ENCODE assay signal across 8 cellular contexts in genomic region chr1:182841368-182841988, GRCh38. TPM values are rescaled to one million over a fixed set of nuclear protein-coding genes. Genes with fewer than 3 reads are reported as not detected.
DNase-seq lines count a peak whose midpoint lies in the region; ATAC-seq and TF ChIP-seq lines count a peak whose summit lies in the region.

No MANE protein-coding gene starts in this region.

- H3K27me3 ChIP-seq in ectodermal cell (ENCODE audit: control insufficient read depth, insufficient read depth, low read length, poor library complexity, severe bottlenecking) (no peaks in the 10 kb centered on the region), psoas muscle (ENCODE audit: insufficient read depth in 3 of 3, low read length in 2 of 3) (no peaks in the 10 kb centered on the region)

- no peak for TF ChIP-seq CTCF in GM12875 (IDR thresholded peaks at IDR 0.05; ENCODE audit: borderline replicate concordance, insufficient read depth, low read depth, low read length)
- TF ChIP-seq CTCF in psoas muscle (IDR thresholded peaks at IDR 0.05): no peak

- no peaks in the 10 kb centered on the region for H3K9me3 ChIP-seq in ectodermal cell (ENCODE audit: control insufficient read depth, low read length)
- no peaks in the 10 kb centered on the region for H3K9me3 ChIP-seq in psoas muscle

- 32 to 35% methylated on average over 8 to 10 of the region's 10 CpGs for WGBS in ectodermal cell, 2 experiments
- WGBS in psoas muscle, 3 donors: 45 to 56% (median 48%) methylated on average over 10 of the region's 10 CpGs

- intact Hi-C loops in psoas muscle (cut with DNase I): no loop called here

- DNase-seq in NCI-H526 treated with DMSO at 0.1 percent for 48 hours (lab: John Stamatoyannopoulos, UW) (peak; percentile 63), psoas muscle (no peak), caudate nucleus (lab: John Stamatoyannopoulos, UW) (no peak)

- H3K4me3 ChIP-seq in GM12875 (ENCODE audit: low read depth, low read length): peak overlapping the region; percentile 71
- H3K4me3 ChIP-seq in ectodermal cell (ENCODE audit: insufficient read depth, low read depth, low read length): peak overlapping the region; percentile 57
- peak overlapping the region; percentile 94 for H3K4me3 ChIP-seq in psoas muscle

- H3K27ac ChIP-seq in ectodermal cell (ENCODE audit: insufficient read depth, low read depth, low read length, poor library complexity, severe bottlenecking) (no peak overlapping the region), psoas muscle (no peak overlapping the region), caudate nucleus (ENCODE audit: low read depth, low read length) (no peak overlapping the region)

- H3K36me3 ChIP-seq in ectodermal cell (ENCODE audit: control insufficient read depth, insufficient read depth, low read length): peaks cover 18% of the 10 kb centered on the region
- peaks cover 8 to 35% of the 10 kb centered on the region in 2 donors for H3K36me3 ChIP-seq in psoas muscle (ENCODE audit: insufficient read depth in 1 of 2, low read depth in 1 of 2)

- H3K4me1 ChIP-seq in ectodermal cell (ENCODE audit: control insufficient read depth, insufficient read depth, low read length) (peaks cover 10% of the 10 kb centered on the region), psoas muscle (peaks cover 33% of the 10 kb centered on the region)

- ATAC-seq in psoas muscle (no peak), GM18517 (IDR thresholded peaks at IDR 0.05; ENCODE audit: unreplicated experiment) (no peak), GM18520 (IDR thresholded peaks at IDR 0.05; ENCODE audit: unreplicated experiment) (no peak), GM18868 (IDR thresholded peaks at IDR 0.05; ENCODE audit: unreplicated experiment) (no peak)

RNA-seq across cellular contexts. Expression of gene DHX9, which starts 2.3 kb away (rescaled TPM):
- 284 TPM for polyA plus RNA-seq in ectodermal cell (2013, experiment 1 of 4)
- 270 TPM for polyA plus RNA-seq in ectodermal cell (2013, experiment 2 of 4)
- polyA plus RNA-seq in ectodermal cell (2013, experiment 3 of 4): 153 TPM
- polyA plus RNA-seq in ectodermal cell (2013, experiment 4 of 4): 166 TPM
- total RNA-seq in psoas muscle: 10 to 100 TPM; 55.9 to 58.7 (median 56.8) TPM
- 10 to 100 TPM; 31.8 to 60.3 (median 49.5) TPM for polyA plus RNA-seq in psoas muscle

RNA-seq across cellular contexts. Expression of gene NPL, which starts 51.9 kb away (rescaled TPM):
- polyA plus RNA-seq in ectodermal cell (2013, experiment 1 of 4): 3.1 TPM
- 6.2 TPM for polyA plus RNA-seq in ectodermal cell (2013, experiment 2 of 4)
- 3.0 TPM for polyA plus RNA-seq in ectodermal cell (2013, experiment 3 of 4)
- 3.1 TPM for polyA plus RNA-seq in ectodermal cell (2013, experiment 4 of 4)
- total RNA-seq in psoas muscle: 1 to 10 TPM; 2.9 to 6.7 (median 5.5) TPM
- 1 to 10 TPM; 2.2 to 4.3 (median 2.7) TPM for polyA plus RNA-seq in psoas muscle
